ENCODE assay signal across 1 cellular context in genomic region chr3:9826815-9827574, GRCh38.
TF ChIP-seq lines count a peak whose summit lies in the region.

No MANE protein-coding gene starts in this region.

TF ChIP-seq in endothelial cell of umbilical vein, 7 proteins besides CTCF, POLR2A, EP300 and RAD21:
- TF ChIP-seq, protein P1, sequence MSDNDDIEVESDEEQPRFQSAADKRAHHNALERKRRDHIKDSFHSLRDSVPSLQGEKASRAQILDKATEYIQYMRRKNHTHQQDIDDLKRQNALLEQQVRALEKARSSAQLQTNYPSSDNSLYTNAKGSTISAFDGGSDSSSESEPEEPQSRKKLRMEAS (IDR thresholded peaks at IDR 0.05; ENCODE audit: insufficient read depth, insufficient read length), result no peak
- no peak for TF ChIP-seq FOS (IDR thresholded peaks at IDR 0.05; ENCODE audit: borderline replicate concordance, insufficient read depth, low read length)
- TF ChIP-seq EZH2 (IDR thresholded peaks at IDR 0.05; ENCODE audit: borderline replicate concordance, low read depth, low read length, severe bottlenecking), result no peak
- TF ChIP-seq GATA2 (IDR thresholded peaks at IDR 0.05; ENCODE audit: insufficient read depth, insufficient read length, low read depth, low read length), result no peak
- no peak for TF ChIP-seq JUN (IDR thresholded peaks at IDR 0.05; ENCODE audit: borderline replicate concordance, insufficient read depth, insufficient read length, low read depth)
- TF ChIP-seq POLR2AphosphoS5 (IDR thresholded peaks at IDR 0.05; ENCODE audit: insufficient read depth, low read depth, low read length), result no peak
- TF ChIP-seq MYC (IDR thresholded peaks at IDR 0.05; ENCODE audit: low read depth, low read length), result no peak
